In the genomic region with DNA sequence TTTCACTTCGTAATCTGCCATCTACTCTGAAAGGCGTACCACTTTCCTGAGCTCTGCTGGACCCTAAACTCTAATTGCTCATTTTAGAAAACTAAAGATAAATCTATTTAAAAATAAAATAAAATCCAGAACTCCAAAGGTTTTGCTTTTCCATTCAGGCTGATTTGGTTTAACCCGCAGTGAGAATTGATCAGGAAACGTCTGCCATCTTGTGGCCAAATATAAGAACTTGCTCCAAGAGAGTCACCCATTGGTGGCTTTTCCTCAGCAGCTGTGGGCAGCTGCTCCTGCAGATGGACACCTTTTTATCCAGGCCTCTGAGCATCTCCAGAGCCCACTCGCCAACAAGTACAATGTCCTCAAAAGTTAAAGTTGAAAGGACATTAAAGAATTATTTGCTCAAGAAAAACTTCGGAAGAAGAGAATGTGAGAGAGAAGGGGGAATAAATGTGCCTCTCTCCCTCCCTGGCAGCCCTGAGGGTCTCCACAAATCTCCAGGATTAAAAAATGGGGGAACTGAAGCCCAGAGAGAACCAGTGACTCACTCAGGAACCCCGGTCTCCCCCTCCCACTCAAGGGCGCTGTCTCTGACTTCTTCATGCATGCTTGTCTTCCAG, we compare ENCODE assay signal across 9 cellular contexts.
DNase-seq lines count a peak whose midpoint lies in the region; ATAC-seq, FAIRE-seq and TF ChIP-seq lines count a peak whose summit lies in the region.
"Had no signal": no experiment of that assay in that cellular context is flagged by ENCODE, and none has a peak within 500 bp of the region (broad histone marks: within the 10 kb centered on the region; RNA-seq: fewer than 3 reads in every experiment).

No MANE protein-coding gene starts in this region.

- H3K9me3 ChIP-seq in tibial artery = no peaks in the 10 kb centered on the region
- H3K9me3 ChIP-seq: BLaER1 had no signal

- H3K27ac ChIP-seq in tibial artery = no peak overlapping the region
- H3K27ac ChIP-seq: BLaER1 had no signal

- H3K36me3 ChIP-seq in tibial artery = no peaks in the 10 kb centered on the region
- H3K36me3 ChIP-seq: BLaER1 had no signal

- intact Hi-C loops in tibial artery (cut with DNase I; ENCODE audit: low total_unique reads) = loop anchor here (5.0 kb wide), 1 partner anchor 772 kb away; no protein-coding TSS in a partner anchor

- H3K4me3 ChIP-seq in LNCaP clone FGC (ENCODE audit: low read depth, low read length) (no peak overlapping the region), tibial artery (no peak overlapping the region)
- H3K4me3 ChIP-seq: BLaER1 had no signal

- TF ChIP-seq CTCF in LNCaP clone FGC (IDR thresholded peaks at IDR 0.05; ENCODE audit: control insufficient read depth, extremely low read depth, insufficient read depth) (peak; percentile 75), tibial artery (IDR thresholded peaks at IDR 0.05) (peak; percentile 71 to 75)

- H3K4me1 ChIP-seq in tibial artery = no peaks in the 10 kb centered on the region
- H3K4me1 ChIP-seq: BLaER1 had no signal

- peak; percentile 37 to 76 (median 65) for DNase-seq in NCI-H1417 (lab: John Stamatoyannopoulos, UW)
- DNase-seq in NCI-H1417 treated with DMSO at 0.1 percent for 48 hours (lab: John Stamatoyannopoulos, UW) = no peak
- peak; percentile 38 for DNase-seq in LNCaP clone FGC (ENCODE audit: low read depth)
- DNase-seq in RCC 7860 (ENCODE audit: low spot score) = peak; percentile 53
- DNase-seq in cerebellar cortex (ENCODE audit: low spot score) = peak; percentile 72
- peak; percentile 73 for DNase-seq in kidney tubule cell (ENCODE audit: low spot score)
- no peak for DNase-seq in tibial artery

- peak; percentile 57 for ATAC-seq in GM21737 (IDR thresholded peaks at IDR 0.05; ENCODE audit: unreplicated experiment)

- FAIRE-seq in RCC 7860 (lab: Jason Lieb, UNC) = peak; percentile 77

- peaks cover 0 to 7% of the 10 kb centered on the region in 2 donors for H3K27me3 ChIP-seq in tibial artery
- H3K27me3 ChIP-seq: BLaER1 had no signal

Comparison
In these comparisons a context has a peak if more than half of its experiments do, and no peak if none do; other contexts are left out.
1. DNase-seq: peak in NCI-H1417 (3 of 3), LNCaP clone FGC (single experiment), RCC 7860 (single experiment), cerebellar cortex (single experiment) and kidney tubule cell (single experiment); none in NCI-H1417 treated with DMSO at 0.1 percent for 48 hours (single experiment) and tibial artery (0 of 2).